Comparison of ENCODE assay signal across 8 cellular contexts in genomic region chr19:35717665-35718344, GRCh38. TPM values are rescaled to one million over a fixed set of nuclear protein-coding genes. Genes with fewer than 3 reads are reported as not detected.
A peak's percentile ranks its signal among the peaks of the same experiment; 100 is the strongest.
DNase-seq lines count a peak whose midpoint lies in the region; ATAC-seq and TF ChIP-seq lines count a peak whose summit lies in the region.

Gene KMT2B (plus strand): TSS chr19:35718003. CDS start chr19:35718019, 16 bp downstream.

- H3K27ac ChIP-seq in 22Rv1: peak within 1 kb of the TSS; percentile 90

- peak; percentile 97 for DNase-seq in HT1080 (ENCODE audit: low read depth)
- DNase-seq in UCSD-AML1 (lab: John Stamatoyannopoulos, UW; ENCODE audit: unreplicated experiment): peak; percentile 96
- no peak for DNase-seq in naive B cell
- no peak for DNase-seq in HuH-7 (ENCODE audit: low spot score)

- ATAC-seq in GM18498 (IDR thresholded peaks at IDR 0.05; ENCODE audit: unreplicated experiment) (peak; percentile 58), esophagus mucosa (peak; percentile 74), naive B cell (ENCODE audit: low read depth in 2 of 2) (peak; percentile 32 to 37), HG03095 (IDR thresholded peaks at IDR 0.05; ENCODE audit: unreplicated experiment) (no peak)

- H3K9me3 Mint-ChIP-seq in naive B cell: no peaks in the 10 kb centered on the region

- no peak for TF ChIP-seq CTCF in 22Rv1 (IDR thresholded peaks at IDR 0.05)

- no peaks in the 10 kb centered on the region for H3K27me3 Mint-ChIP-seq in naive B cell

- peaks cover 52 to 69% (median 54%) of the 10 kb centered on the region in 3 donors for H3K4me1 Mint-ChIP-seq in naive B cell

- H3K36me3 Mint-ChIP-seq in naive B cell: peaks cover 0 to 8% of the 10 kb centered on the region in 2 donors

- H3K4me3 Mint-ChIP-seq in naive B cell: peak within 1 kb of the TSS; percentile 88 to 98 (median 94)

- H3K27ac Mint-ChIP-seq in naive B cell: peak within 1 kb of the TSS; percentile 87 to 94 (median 93)

RNA-seq across cellular contexts. Expression of gene KMT2B, which starts in this region (rescaled TPM):
- 7.7 and 10.9 TPM in 2 replicates for total RNA-seq in HT1080 (2014; rRNA removed; shearing (Covaris generic))
- 16.5 and 21.6 TPM in 2 replicates for polyA plus RNA-seq in HT1080 (2015; cell fraction: cytosol; rRNA removed)
- 80.4 and 87.4 TPM in 2 replicates for polyA plus RNA-seq in HT1080 (2015; cell fraction: nucleus; rRNA removed)
- total RNA-seq in esophagus mucosa: 21.1 TPM
- 1 to 10 TPM in 2 of 6 donors, under 1 TPM in 4; 0.35 to 2.2 (median 0.76) TPM for polyA plus RNA-seq in naive B cell (ENCODE audit: low read depth in 6 of 6)

Comparison
In these comparisons a context has a peak if more than half of its experiments do, and no peak if none do; other contexts are left out.
1. DNase-seq: peak in HT1080 (single experiment) and UCSD-AML1 (single experiment); none in naive B cell (single experiment) and HuH-7 (single experiment).